In the genomic region with DNA sequence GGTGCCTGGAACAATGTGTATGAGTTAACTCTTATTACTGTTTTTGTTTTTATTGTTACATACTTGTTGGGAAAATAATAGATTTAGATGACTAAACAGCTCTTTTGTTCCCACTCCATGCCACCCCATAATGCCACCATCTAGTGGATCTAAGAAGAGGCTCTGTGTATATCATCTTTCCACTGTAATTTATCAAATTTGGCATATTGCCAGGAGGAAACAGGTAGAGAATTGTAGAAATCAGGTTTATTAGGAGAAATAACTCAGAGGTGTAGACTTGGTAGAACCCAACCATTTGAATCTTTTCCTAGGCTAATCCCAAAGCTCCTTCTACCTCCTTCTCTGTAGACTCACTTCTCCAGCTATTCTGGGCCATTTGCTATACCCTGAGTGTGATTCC, we compare ENCODE assay signal across 28 cellular contexts.
"Had no signal": no experiment of that assay in that cellular context is flagged by ENCODE, and none has a peak within 500 bp of the region (broad histone marks: within the 10 kb centered on the region; RNA-seq: fewer than 3 reads in every experiment).

No MANE protein-coding gene starts in this region.

- H3K79me2 ChIP-seq: hepatocyte had no signal

- FAIRE-seq: endometrium, frontal cortex, kidney had no signal

- H3K36me3 ChIP-seq: colonic mucosa, esophagus squamous epithelium, gastroesophageal sphincter, heart left ventricle, left lung, lower lobe of right lung had no signal

- H3K9me3 ChIP-seq: colonic mucosa, esophagus squamous epithelium, gastroesophageal sphincter, heart left ventricle, left lung, lower lobe of right lung, mucosa of descending colon had no signal

- ATAC-seq: effector memory CD8-positive, alpha-beta T cell; esophagus mucosa; gastroesophageal sphincter; heart left ventricle; left cardiac atrium; left lung; left ventricle myocardium superior; lower lobe of right lung; mucosa of descending colon; naive thymus-derived CD8-positive, alpha-beta T cell had no signal

- H2AFZ ChIP-seq: hepatocyte had no signal

- H3K27ac ChIP-seq: colonic mucosa, epithelial cell of prostate, esophagus squamous epithelium, gastroesophageal sphincter, heart left ventricle, hepatocyte, left lung, lower lobe of right lung had no signal

- H3K27me3 ChIP-seq: colonic mucosa, esophagus squamous epithelium, gastroesophageal sphincter, heart left ventricle, hepatocyte, left lung had no signal

- H3K4me2 ChIP-seq: hepatocyte had no signal

- DNase-seq: colonic mucosa; cortex of kidney; effector CD8-positive, alpha-beta T cell; effector memory CD8-positive, alpha-beta T cell; endodermal cell; erythroblast; esophagus squamous epithelium; foreskin fibroblast; heart left ventricle; hypothalamus; immature natural killer cell; islet precursor cell; kidney; kidney glomerular epithelial cell; left cardiac atrium; left lung; left ventricle myocardium superior; lower lobe of right lung; mesenchymal stem cell; mucosa of descending colon; naive B cell; naive thymus-derived CD8-positive, alpha-beta T cell had no signal

- H3K4me1 ChIP-seq: colonic mucosa, esophagus squamous epithelium, gastroesophageal sphincter, left lung, lower lobe of right lung had no signal

- H3K4me3 ChIP-seq: colonic mucosa, esophagus squamous epithelium, gastroesophageal sphincter, heart left ventricle, hepatocyte, left lung, lower lobe of right lung, mucosa of descending colon had no signal
